ENCODE assay signal across 1 cellular context in genomic region chr17:47813077-47813476, GRCh38.
TF ChIP-seq lines count a peak whose summit lies in the region.

No MANE protein-coding gene starts in this region.

TF ChIP-seq in WTC11, 78 proteins besides CTCF, POLR2A, EP300 and RAD21 (continued from another document):
- TF ChIP-seq, protein P1, sequence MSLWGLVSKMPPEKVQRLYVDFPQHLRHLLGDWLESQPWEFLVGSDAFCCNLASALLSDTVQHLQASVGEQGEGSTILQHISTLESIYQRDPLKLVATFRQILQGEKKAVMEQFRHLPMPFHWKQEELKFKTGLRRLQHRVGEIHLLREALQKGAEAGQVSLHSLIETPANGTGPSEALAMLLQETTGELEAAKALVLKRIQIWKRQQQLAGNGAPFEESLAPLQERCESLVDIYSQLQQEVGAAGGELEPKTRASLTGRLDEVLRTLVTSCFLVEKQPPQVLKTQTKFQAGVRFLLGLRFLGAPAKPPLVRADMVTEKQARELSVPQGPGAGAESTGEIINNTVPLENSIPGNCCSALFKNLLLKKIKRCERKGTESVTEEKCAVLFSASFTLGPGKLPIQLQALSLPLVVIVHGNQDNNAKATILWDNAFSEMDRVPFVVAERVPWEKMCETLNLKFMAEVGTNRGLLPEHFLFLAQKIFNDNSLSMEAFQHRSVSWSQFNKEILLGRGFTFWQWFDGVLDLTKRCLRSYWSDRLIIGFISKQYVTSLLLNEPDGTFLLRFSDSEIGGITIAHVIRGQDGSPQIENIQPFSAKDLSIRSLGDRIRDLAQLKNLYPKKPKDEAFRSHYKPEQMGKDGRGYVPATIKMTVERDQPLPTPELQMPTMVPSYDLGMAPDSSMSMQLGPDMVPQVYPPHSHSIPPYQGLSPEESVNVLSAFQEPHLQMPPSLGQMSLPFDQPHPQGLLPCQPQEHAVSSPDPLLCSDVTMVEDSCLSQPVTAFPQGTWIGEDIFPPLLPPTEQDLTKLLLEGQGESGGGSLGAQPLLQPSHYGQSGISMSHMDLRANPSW (CRISPR knock-in tag; conservative IDR thresholded peaks at IDR 0.05; ENCODE audit: low read depth): no peak
- TF ChIP-seq NR3C1 (CRISPR knock-in tag; conservative IDR thresholded peaks at IDR 0.05; ENCODE audit: low read depth): no peak
- no peak for TF ChIP-seq USF2 (CRISPR knock-in tag; IDR thresholded peaks at IDR 0.05)
- TF ChIP-seq ZNF263 (CRISPR knock-in tag; IDR thresholded peaks at IDR 0.05; ENCODE audit: low read depth): no peak
- no peak for TF ChIP-seq ZBTB43 (CRISPR knock-in tag; IDR thresholded peaks at IDR 0.05)
- no peak for TF ChIP-seq TCF7 (CRISPR knock-in tag; IDR thresholded peaks at IDR 0.05; ENCODE audit: low read depth)
- TF ChIP-seq, protein P2, sequence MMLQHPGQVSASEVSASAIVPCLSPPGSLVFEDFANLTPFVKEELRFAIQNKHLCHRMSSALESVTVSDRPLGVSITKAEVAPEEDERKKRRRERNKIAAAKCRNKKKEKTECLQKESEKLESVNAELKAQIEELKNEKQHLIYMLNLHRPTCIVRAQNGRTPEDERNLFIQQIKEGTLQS (CRISPR knock-in tag; conservative IDR thresholded peaks at IDR 0.05): no peak
- no peak for TF ChIP-seq ZNF423 (CRISPR knock-in tag; IDR thresholded peaks at IDR 0.05)
- TF ChIP-seq PRRX2 (CRISPR knock-in tag; IDR thresholded peaks at IDR 0.05): no peak
TF ChIP-seq in WTC11: peak in this region for 0.
